13 cellular contexts compared by ENCODE assay signal in the genomic region with DNA sequence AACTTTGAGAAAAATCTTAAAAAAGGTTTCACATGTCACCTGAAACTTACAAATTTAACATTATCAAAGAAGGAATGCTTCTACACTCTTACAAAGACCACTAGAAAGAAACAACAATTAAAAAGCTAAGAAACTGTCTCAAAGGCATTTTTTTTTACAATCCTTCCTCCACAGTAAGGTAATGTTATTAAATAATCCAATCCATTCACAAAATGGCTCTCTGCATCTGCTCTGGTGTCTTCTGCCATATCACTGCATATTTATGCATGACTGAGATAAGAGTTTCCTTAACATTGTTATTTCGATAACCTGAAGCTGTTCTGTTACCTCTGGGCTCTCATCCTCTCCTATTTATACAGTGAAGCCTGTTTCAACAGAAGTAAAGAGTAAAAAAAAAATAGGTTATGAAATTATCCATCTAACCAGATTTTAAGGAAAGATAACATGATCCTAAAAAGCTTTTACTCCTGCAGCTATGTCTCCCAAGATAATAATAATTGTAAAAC. TPM values are rescaled to one million over a fixed set of nuclear protein-coding genes. Genes with fewer than 3 reads are reported as not detected.
DNase-seq lines count a peak whose midpoint lies in the region; ATAC-seq and TF ChIP-seq lines count a peak whose summit lies in the region.
"Had no signal": no experiment of that assay in that cellular context is flagged by ENCODE, and none has a peak within 500 bp of the region (broad histone marks: within the 10 kb centered on the region; RNA-seq: fewer than 3 reads in every experiment).

No MANE protein-coding gene starts in this region.

- peaks cover 87% of the 10 kb centered on the region for H3K4me1 Mint-ChIP-seq in activated CD4-positive, alpha-beta T cell treated with anti-CD3 and anti-CD28 coated beads for 36 hours
- peaks cover 84% of the 10 kb centered on the region for H3K4me1 Mint-ChIP-seq in activated naive CD8-positive, alpha-beta T cell treated with anti-CD3 and anti-CD28 coated beads, Interleukin-2, amount 10 ng/mL, durations not matched to agents 7 days and 5 days
- H3K4me1 Mint-ChIP-seq in nephron progenitor cell: peaks cover 57% of the 10 kb centered on the region

- peak overlapping the region; percentile 88 for H3K27ac Mint-ChIP-seq in activated CD4-positive, alpha-beta T cell treated with anti-CD3 and anti-CD28 coated beads for 36 hours
- H3K27ac Mint-ChIP-seq in activated naive CD8-positive, alpha-beta T cell treated with anti-CD3 and anti-CD28 coated beads, Interleukin-2, amount 10 ng/mL, durations not matched to agents 7 days and 5 days: peak overlapping the region; percentile 55
- peak overlapping the region; percentile 82 for H3K27ac Mint-ChIP-seq in nephron progenitor cell

- H3K4me3 ChIP-seq in prostate gland: no peak overlapping the region

- intact Hi-C loops in activated CD4-positive, alpha-beta T cell treated with anti-CD3 and anti-CD28 coated beads for 36 hours (cut with DNase I, micrococcal nuclease): no loop called here
- intact Hi-C loops in prostate gland (cut with DNase I): no loop called here

- POLR2A ChIA-PET in activated CD4-positive, alpha-beta T cell treated with anti-CD3 and anti-CD28 coated beads for 36 hours (lab: Charles Lee): interaction anchor here (0.6 to 2.8 kb wide), 12 partner anchors 9 to 299 kb away, joined by 3 to 19 read pairs (median 6); a partner anchor contains a TSS
- POLR2A ChIA-PET in activated naive CD8-positive, alpha-beta T cell treated with anti-CD3 and anti-CD28 coated beads, Interleukin-2, amount 10 ng/mL, durations not matched to agents 7 days and 5 days (lab: Charles Lee): interaction anchor here (0.8 to 5.2 kb wide), 11 partner anchors 9 to 101 kb away, joined by 3 to 51 read pairs (median 6); a partner anchor contains a TSS

- no peaks in the 10 kb centered on the region for H3K9me3 Mint-ChIP-seq in activated CD4-positive, alpha-beta T cell treated with anti-CD3 and anti-CD28 coated beads for 36 hours (ENCODE audit: low read depth)
- H3K9me3 Mint-ChIP-seq in activated naive CD8-positive, alpha-beta T cell treated with anti-CD3 and anti-CD28 coated beads, Interleukin-2, amount 10 ng/mL, durations not matched to agents 7 days and 5 days: no peaks in the 10 kb centered on the region
- H3K9me3 Mint-ChIP-seq in nephron progenitor cell: no peaks in the 10 kb centered on the region

- H3K27me3 Mint-ChIP-seq in activated CD4-positive, alpha-beta T cell treated with anti-CD3 and anti-CD28 coated beads for 36 hours: no peaks in the 10 kb centered on the region
- no peaks in the 10 kb centered on the region for H3K27me3 Mint-ChIP-seq in activated naive CD8-positive, alpha-beta T cell treated with anti-CD3 and anti-CD28 coated beads, Interleukin-2, amount 10 ng/mL, durations not matched to agents 7 days and 5 days
- peaks cover 5% of the 10 kb centered on the region for H3K27me3 Mint-ChIP-seq in nephron progenitor cell (ENCODE audit: low read depth, poor library complexity)

- H3K27me3 ChIP-seq in prostate gland (replicated peaks; ENCODE audit: insufficient read depth): no peaks in the 10 kb centered on the region
- H3K27me3 ChIP-seq: neutrophil had no signal

- no peak for ATAC-seq in activated CD4-positive, alpha-beta T cell treated with anti-CD3 and anti-CD28 coated beads for 36 hours
- ATAC-seq in activated naive CD8-positive, alpha-beta T cell treated with anti-CD3 and anti-CD28 coated beads, Interleukin-2, amount 10 ng/mL, durations not matched to agents 7 days and 5 days (ENCODE audit: low read depth): no peak
- ATAC-seq in GM18519 (IDR thresholded peaks at IDR 0.05; ENCODE audit: low FRiP score, unreplicated experiment) (no peak), HG02840 (IDR thresholded peaks at IDR 0.05; ENCODE audit: low FRiP score, unreplicated experiment) (no peak)
- ATAC-seq: left colon had no signal

- peak overlapping the region; percentile 32 for H3K4me3 Mint-ChIP-seq in activated CD4-positive, alpha-beta T cell treated with anti-CD3 and anti-CD28 coated beads for 36 hours
- H3K4me3 Mint-ChIP-seq in activated naive CD8-positive, alpha-beta T cell treated with anti-CD3 and anti-CD28 coated beads, Interleukin-2, amount 10 ng/mL, durations not matched to agents 7 days and 5 days: peak overlapping the region; percentile 85
- H3K4me3 Mint-ChIP-seq in nephron progenitor cell: no peak overlapping the region

- DNase-seq in activated CD4-positive, alpha-beta T cell treated with anti-CD3 and anti-CD28 coated beads for 36 hours: no peak
- DNase-seq in activated CD4-positive, alpha-beta T cell treated with anti-CD3 and anti-CD28 coated beads for 4 hours: no peak
- DNase-seq in NAMALWA (ENCODE audit: low spot score) (peak; percentile 50), nephron progenitor cell (no peak), prostate gland (ENCODE audit: low spot score) (no peak)
- no peak for DNase-seq in activated naive CD8-positive, alpha-beta T cell treated with anti-CD3 and anti-CD28 coated beads, Interleukin-2, amount 10 ng/mL, durations not matched to agents 7 days and 5 days
- DNase-seq: DMS 273 treated with DMSO at 0.1 percent for 48 hours, left colon, NCI-H2227 treated with DMSO at 0.1 percent for 48 hours, small intestine had no signal

- peaks cover 7 to 9% of the 10 kb centered on the region in 2 donors for H3K36me3 ChIP-seq in prostate gland

- no peak for TF ChIP-seq CTCF in nephron progenitor cell (IDR thresholded peaks at IDR 0.05)
- no peak for TF ChIP-seq CTCF in prostate gland (IDR thresholded peaks at IDR 0.05)

- H3K9me3 ChIP-seq in prostate gland: no peaks in the 10 kb centered on the region
- H3K9me3 ChIP-seq: neutrophil had no signal

- CTCF ChIA-PET in activated CD4-positive, alpha-beta T cell treated with anti-CD3 and anti-CD28 coated beads for 36 hours (lab: Charles Lee): interaction anchor here (0.6 to 3.0 kb wide), 12 partner anchors 8 to 299 kb away, joined by 3 to 21 read pairs (median 4); no protein-coding TSS in a partner anchor

- peaks cover 86% of the 10 kb centered on the region for H3K36me3 Mint-ChIP-seq in activated CD4-positive, alpha-beta T cell treated with anti-CD3 and anti-CD28 coated beads for 36 hours (ENCODE audit: low read depth)
- peaks cover 75% of the 10 kb centered on the region for H3K36me3 Mint-ChIP-seq in activated naive CD8-positive, alpha-beta T cell treated with anti-CD3 and anti-CD28 coated beads, Interleukin-2, amount 10 ng/mL, durations not matched to agents 7 days and 5 days
- H3K36me3 Mint-ChIP-seq in nephron progenitor cell (ENCODE audit: low read depth): peaks cover 82% of the 10 kb centered on the region

- WGBS in prostate gland: 78% methylated on average over 1 of the region's 1 CpG

- no peak for TF ChIP-seq POLR2A in prostate gland (IDR thresholded peaks at IDR 0.05)

- H3K4me1 ChIP-seq in prostate gland (replicated peaks): peaks cover 11% of the 10 kb centered on the region

- H3K27ac ChIP-seq in prostate gland: no peak overlapping the region

RNA-seq across cellular contexts. Expression of a gene that starts 8.5 kb away (rescaled TPM):
- total RNA-seq in activated CD4-positive, alpha-beta T cell treated with anti-CD3 and anti-CD28 coated beads for 36 hours: 100 to 1,000 TPM; 600 to 996 TPM
- total RNA-seq in activated naive CD8-positive, alpha-beta T cell treated with anti-CD3 and anti-CD28 coated beads, Interleukin-2, amount 10 ng/mL, durations not matched to agents 7 days and 5 days: 100 to 1,000 TPM; 653 to 667 TPM
- 100 to 1,000 TPM; 185 to 189 TPM for total RNA-seq in prostate gland

RNA-seq across cellular contexts. Expression of a gene that starts 9.5 kb away (rescaled TPM):
- 100 to 1,000 TPM; 173 to 300 TPM for total RNA-seq in activated CD4-positive, alpha-beta T cell treated with anti-CD3 and anti-CD28 coated beads for 36 hours
- 100 to 1,000 TPM; 227 to 235 TPM for total RNA-seq in activated naive CD8-positive, alpha-beta T cell treated with anti-CD3 and anti-CD28 coated beads, Interleukin-2, amount 10 ng/mL, durations not matched to agents 7 days and 5 days
- 10 to 100 TPM; 51.6 to 75.3 TPM for total RNA-seq in prostate gland

RNA-seq across cellular contexts. Expression of a gene that starts 40.0 kb away (rescaled TPM):
- total RNA-seq in activated CD4-positive, alpha-beta T cell treated with anti-CD3 and anti-CD28 coated beads for 36 hours: 10 to 100 TPM; 19.9 to 23.8 TPM
- 10 to 100 TPM in 1 of 2 experiments, 1 to 10 TPM in 1; 10.0 to 10.3 TPM for total RNA-seq in activated naive CD8-positive, alpha-beta T cell treated with anti-CD3 and anti-CD28 coated beads, Interleukin-2, amount 10 ng/mL, durations not matched to agents 7 days and 5 days
- 1 to 10 TPM; 2.0 to 4.3 TPM for total RNA-seq in prostate gland
